In genomic region chr11:108160970-108161566, GRCh38 we compare ENCODE assay signal across 1 cellular context.
TF ChIP-seq lines count a peak whose summit lies in the region.

No MANE protein-coding gene starts in this region.

TF ChIP-seq in GM12878, 131 proteins besides CTCF, POLR2A, EP300 and RAD21 (continued from another document):
- TF ChIP-seq RELB (IDR thresholded peaks at IDR 0.05; ENCODE audit: low read depth) = 0 out of 2 replicates have a peak, but pooled peaks have one; percentile 37
- TF ChIP-seq YY1 (IDR thresholded peaks at IDR 0.05; ENCODE audit: low read depth, low read length) = peak; percentile 96
- TF ChIP-seq SPI1 (IDR thresholded peaks at IDR 0.05; ENCODE audit: borderline replicate concordance, insufficient read depth, low read depth, low read length) = peak; percentile 97
- TF ChIP-seq IKZF1 (conservative IDR thresholded peaks at IDR 0.05) = 0 out of 2 replicates have a peak, but pooled peaks have one; percentile 23
- no peak for TF ChIP-seq POLR2AphosphoS5 (IDR thresholded peaks at IDR 0.05; ENCODE audit: low read length)
- TF ChIP-seq TCF3 (IDR thresholded peaks at IDR 0.05; ENCODE audit: borderline replicate concordance, insufficient read depth, low read depth, low read length) = no peak
- TF ChIP-seq MLLT1 (IDR thresholded peaks at IDR 0.05) = 0 out of 2 replicates have a peak, but pooled peaks have one; percentile 51
- TF ChIP-seq MXI1 (IDR thresholded peaks at IDR 0.05; ENCODE audit: low read depth, low read length) = 0 out of 2 replicates have a peak, but pooled peaks have one; percentile 34
- no peak for TF ChIP-seq NFYA (IDR thresholded peaks at IDR 0.05; ENCODE audit: borderline replicate concordance, low read depth, low read length)
- TF ChIP-seq ATF7 (IDR thresholded peaks at IDR 0.05; ENCODE audit: low read depth) = 0 out of 2 replicates have a peak, but pooled peaks have one; percentile 20
- TF ChIP-seq ETV6 (conservative IDR thresholded peaks at IDR 0.05 in 1 of 2, IDR thresholded peaks at IDR 0.05 in 1 of 2; ENCODE audit: borderline replicate concordance in 1 of 2, low read depth in 1 of 2) = peak in 1 of 2 experiments; percentile 44; a peak in 1 of 4 replicates
- no peak for TF ChIP-seq NBN (IDR thresholded peaks at IDR 0.05)
- 0 out of 2 replicates have a peak, but pooled peaks have one; percentile 25 for TF ChIP-seq IRF4 (IDR thresholded peaks at IDR 0.05; ENCODE audit: low read depth, low read length)
- 0 out of 2 replicates have a peak, but pooled peaks have one; percentile 58 for TF ChIP-seq DPF2 (IDR thresholded peaks at IDR 0.05)
